8 cellular contexts compared by ENCODE assay signal in genomic region chr17:37488009-37488604, GRCh38. TPM values are rescaled to one million over a fixed set of nuclear protein-coding genes. Genes with fewer than 3 reads are reported as not detected.
DNase-seq lines count a peak whose midpoint lies in the region; ATAC-seq and TF ChIP-seq lines count a peak whose summit lies in the region.

No MANE protein-coding gene starts in this region.

- H3K4me1 ChIP-seq in adrenal gland (replicated peaks in 1 of 2) = peaks cover 31 to 44% of the 10 kb centered on the region in 2 donors

- peak overlapping the region in 2 of 4 donors; percentile 80 to 92 for H3K4me3 ChIP-seq in adrenal gland

- in situ Hi-C loops in ACHN (cut with HindIII; ENCODE audit: low pct_ligation_motif_present, low pct_unique_long_range_greater_than_20kb, low sequenced_read_pairs) = no loop called here
- in situ Hi-C loops in GM13976 (cut with MboI; ENCODE audit: low sequenced_read_pairs, unreplicated experiment) = no loop called here

- ATAC-seq in left cardiac atrium = peak; percentile 31 to 43

- H3K36me3 ChIP-seq in adrenal gland (replicated peaks in 1 of 2) = no peaks in the 10 kb centered on the region

- WGBS in adrenal gland, 4 donors = 21 to 31% (median 23%) methylated on average over 7 of the region's 7 CpGs

- peak overlapping the region; percentile 68 to 93 (median 85) for H3K27ac ChIP-seq in adrenal gland

- no peaks in the 10 kb centered on the region for H3K27me3 ChIP-seq in adrenal gland

- TF ChIP-seq POLR2A in adrenal gland (IDR thresholded peaks at IDR 0.05) = no peak

- no peak for TF ChIP-seq CTCF in GM13976 (IDR thresholded peaks at IDR 0.05; ENCODE audit: borderline replicate concordance, control extremely low read depth, extremely low read depth, insufficient read depth, missing control alignments)
- TF ChIP-seq CTCF in adrenal gland (IDR thresholded peaks at IDR 0.05) = no peak

- no peaks in the 10 kb centered on the region for H3K9me3 ChIP-seq in adrenal gland (replicated peaks in 1 of 3)

- DNase-seq in ACHN (peak; percentile 94), GM13976 (ENCODE audit: low spot score) (peak; percentile 44), NCI-H526 treated with DMSO at 0.1 percent for 48 hours (lab: John Stamatoyannopoulos, UW) (peak; percentile 23), adrenal gland (peak in 6 of 7 donors; percentile 28 to 62 (median 50)), left cardiac atrium (no peak), pulmonary artery endothelial cell (ENCODE audit: low read depth, low spot score) (peak; percentile 89), 8988T (no peak), putamen (ENCODE audit: low spot score) (no peak)

- intact Hi-C loops in adrenal gland (cut with DNase I) = no loop called here
- intact Hi-C loops in left cardiac atrium (cut with DNase I) = no loop called here

RNA-seq across cellular contexts. Expression of gene DUSP14, which starts 1.6 kb away (rescaled TPM):
- total RNA-seq in adrenal gland (10 to 100 TPM; 13.4 to 66.2 (median 23.3) TPM), left cardiac atrium (10 to 100 TPM; 18.7 to 19.1 TPM), pulmonary artery endothelial cell (33.2 and 49.5 TPM in 2 replicates)
- 10 to 100 TPM in 2 of 3 donors, 1 to 10 TPM in 1; 7.2 to 19.8 (median 16.0) TPM for polyA plus RNA-seq in adrenal gland

Comparison
In these comparisons a context has a peak if more than half of its experiments do, and no peak if none do; other contexts are left out.
1. DNase-seq: peak in ACHN (single experiment), GM13976 (single experiment), NCI-H526 treated with DMSO at 0.1 percent for 48 hours (single experiment), adrenal gland (6 of 7) and pulmonary artery endothelial cell (single experiment); none in left cardiac atrium (single experiment), 8988T (single experiment) and putamen (single experiment).